12 cellular contexts compared by ENCODE assay signal in the genomic region with DNA sequence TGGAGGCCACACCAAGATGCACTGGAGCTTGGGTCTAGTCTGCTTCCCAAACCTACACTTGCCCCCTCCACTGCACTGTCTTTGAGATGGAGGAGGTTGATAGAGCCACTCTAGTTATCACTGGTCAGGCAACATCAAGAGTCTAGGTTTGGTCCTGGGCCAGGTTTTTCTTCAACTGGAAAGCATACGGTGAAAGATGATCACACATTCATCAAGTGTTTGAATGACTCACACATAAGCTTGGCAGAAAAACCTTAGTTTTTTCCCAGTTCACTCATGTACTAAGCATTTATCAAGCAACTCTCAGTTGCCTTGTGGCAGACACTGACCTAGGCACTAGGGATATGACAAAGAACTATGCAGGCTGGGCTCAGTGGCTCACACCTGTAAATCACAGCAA.
DNase-seq lines count a peak whose midpoint lies in the region; TF ChIP-seq lines count a peak whose summit lies in the region.
"Had no signal": no experiment of that assay in that cellular context is flagged by ENCODE, and none has a peak within 500 bp of the region (broad histone marks: within the 10 kb centered on the region; RNA-seq: fewer than 3 reads in every experiment).

No MANE protein-coding gene starts in this region.

- H3K27ac ChIP-seq in breast epithelium (no peak overlapping the region), RWPE1 (peak overlapping the region; percentile 34; the same call in 1 of the 2 replicates), thyroid gland (no peak overlapping the region), endodermal cell (ENCODE audit: low read depth, low read length) (no peak overlapping the region)
- H3K27ac ChIP-seq: BLaER1 treated with 17β-estradiol and CSF1 and Interleukin-3, amounts not matched to agents 10 nM and 100 nM; neutrophil had no signal

- H3K27me3 Mint-ChIP-seq in MCF 10A (ENCODE audit: insufficient read depth, unreplicated experiment) (no peaks in the 10 kb centered on the region), endodermal cell (ENCODE audit: insufficient read depth) (no peaks in the 10 kb centered on the region), endothelial cell (ENCODE audit: unreplicated experiment) (peaks cover 5% of the 10 kb centered on the region)
- H3K27me3 Mint-ChIP-seq in activated CD4-positive, alpha-beta T cell treated with anti-CD3 and anti-CD28 coated beads, Interleukin-2, amount 10 ng/mL, durations not matched to agents 7 days and 5 days: no peaks in the 10 kb centered on the region

- H3K27ac Mint-ChIP-seq in MCF 10A (ENCODE audit: low read depth, unreplicated experiment) (no peak overlapping the region), endodermal cell (no peak overlapping the region), endothelial cell (ENCODE audit: unreplicated experiment) (no peak overlapping the region)
- H3K27ac Mint-ChIP-seq in activated CD4-positive, alpha-beta T cell treated with anti-CD3 and anti-CD28 coated beads, Interleukin-2, amount 10 ng/mL, durations not matched to agents 7 days and 5 days: no peak overlapping the region
- H3K27ac Mint-ChIP-seq: activated B cell treated with CpG ODN at 0.5 μM for 24 hours, IgD-negative memory B cell had no signal

- H3K4me1 Mint-ChIP-seq in MCF 10A (ENCODE audit: insufficient read depth, unreplicated experiment): peaks cover 24% of the 10 kb centered on the region
- H3K4me1 Mint-ChIP-seq in endodermal cell: no peaks in the 10 kb centered on the region
- peaks cover 21% of the 10 kb centered on the region for H3K4me1 Mint-ChIP-seq in endothelial cell (ENCODE audit: unreplicated experiment)
- H3K4me1 Mint-ChIP-seq in activated CD4-positive, alpha-beta T cell treated with anti-CD3 and anti-CD28 coated beads, Interleukin-2, amount 10 ng/mL, durations not matched to agents 7 days and 5 days: no peaks in the 10 kb centered on the region
- H3K4me1 Mint-ChIP-seq: activated B cell treated with CpG ODN at 0.5 μM for 24 hours, IgD-negative memory B cell had no signal

- H3K4me3 ChIP-seq in breast epithelium (no peak overlapping the region), thyroid gland (replicated peaks in 1 of 3) (no peak overlapping the region), endodermal cell (ENCODE audit: low read length) (no peak overlapping the region)
- H3K4me3 ChIP-seq: BLaER1 treated with 17β-estradiol and CSF1 and Interleukin-3, amounts not matched to agents 10 nM and 100 nM had no signal

- H3K4me1 ChIP-seq in breast epithelium: no peaks in the 10 kb centered on the region
- H3K4me1 ChIP-seq in thyroid gland: no peaks in the 10 kb centered on the region
- H3K4me1 ChIP-seq in endodermal cell (ENCODE audit: control insufficient read depth, insufficient read depth, low read length): no peaks in the 10 kb centered on the region
- H3K4me1 ChIP-seq: BLaER1 treated with 17β-estradiol and CSF1 and Interleukin-3, amounts not matched to agents 10 nM and 100 nM had no signal

- H3K9me3 Mint-ChIP-seq in MCF 10A (ENCODE audit: unreplicated experiment) (no peaks in the 10 kb centered on the region), endodermal cell (no peaks in the 10 kb centered on the region), endothelial cell (ENCODE audit: unreplicated experiment) (no peaks in the 10 kb centered on the region)
- H3K9me3 Mint-ChIP-seq in activated CD4-positive, alpha-beta T cell treated with anti-CD3 and anti-CD28 coated beads, Interleukin-2, amount 10 ng/mL, durations not matched to agents 7 days and 5 days: no peaks in the 10 kb centered on the region
- H3K9me3 Mint-ChIP-seq: activated B cell treated with CpG ODN at 0.5 μM for 24 hours, IgD-negative memory B cell had no signal

- POLR2A ChIA-PET in MCF 10A (lab: Yijun Ruan, JAX) (interaction anchor here (0.9 kb wide), 1 partner anchor 15 kb away, joined by 4 read pairs; no protein-coding TSS in a partner anchor), RWPE1 (lab: Yijun Ruan, JAX; ENCODE audit: low non-redundant PET) (no interaction called here)
- POLR2A ChIA-PET in activated CD4-positive, alpha-beta T cell treated with anti-CD3 and anti-CD28 coated beads, Interleukin-2, amount 10 ng/mL, durations not matched to agents 7 days and 5 days (lab: Charles Lee): no interaction called here

- no peaks in the 10 kb centered on the region for H3K27me3 ChIP-seq in breast epithelium
- H3K27me3 ChIP-seq in thyroid gland: no peaks in the 10 kb centered on the region
- H3K27me3 ChIP-seq in endodermal cell (ENCODE audit: control insufficient read depth, insufficient read depth, low read length, poor library complexity, severe bottlenecking): no peaks in the 10 kb centered on the region
- H3K27me3 ChIP-seq: BLaER1 treated with 17β-estradiol and CSF1 and Interleukin-3, amounts not matched to agents 10 nM and 100 nM; neutrophil had no signal

- intact Hi-C loops in MCF 10A (cut with micrococcal nuclease): no loop called here
- intact Hi-C loops in breast epithelium (cut with DNase I; ENCODE audit: low total_unique reads): no loop called here
- intact Hi-C loops in thyroid gland (cut with DNase I): no loop called here

- H3K9me3 ChIP-seq in breast epithelium (no peaks in the 10 kb centered on the region), thyroid gland (no peaks in the 10 kb centered on the region), endodermal cell (ENCODE audit: control insufficient read depth, low read length) (no peaks in the 10 kb centered on the region)
- H3K9me3 ChIP-seq: BLaER1 treated with 17β-estradiol and CSF1 and Interleukin-3, amounts not matched to agents 10 nM and 100 nM; neutrophil had no signal

- no TSS peak for BruUV-seq in MCF 10A (replicated peaks; lab: Mats Ljungman, UMichigan)

- H3K9ac ChIP-seq in endodermal cell (ENCODE audit: extremely low read depth, low read length, poor library complexity, severe bottlenecking): no peak overlapping the region
- H3K9ac ChIP-seq: BLaER1 treated with 17β-estradiol and CSF1 and Interleukin-3, amounts not matched to agents 10 nM and 100 nM had no signal

- CTCF ChIA-PET in MCF 10A (lab: Yijun Ruan, JAX) (interaction anchor here (1.0 to 2.4 kb wide), 3 partner anchors 9 to 103 kb away, joined by 3 to 12 read pairs (median 4); no protein-coding TSS in a partner anchor), RWPE1 (lab: Yijun Ruan, JAX) (interaction anchor here (0.6 kb wide), 1 partner anchor 184 kb away, joined by 9 read pairs; no protein-coding TSS in a partner anchor)
- CTCF ChIA-PET in activated CD4-positive, alpha-beta T cell treated with anti-CD3 and anti-CD28 coated beads, Interleukin-2, amount 10 ng/mL, durations not matched to agents 7 days and 5 days (lab: Charles Lee): no interaction called here

- H3K4me3 Mint-ChIP-seq in MCF 10A (ENCODE audit: unreplicated experiment): no peak overlapping the region
- no peak overlapping the region for H3K4me3 Mint-ChIP-seq in endodermal cell
- H3K4me3 Mint-ChIP-seq in endothelial cell (ENCODE audit: unreplicated experiment): no peak overlapping the region
- no peak overlapping the region for H3K4me3 Mint-ChIP-seq in activated CD4-positive, alpha-beta T cell treated with anti-CD3 and anti-CD28 coated beads, Interleukin-2, amount 10 ng/mL, durations not matched to agents 7 days and 5 days
- H3K4me3 Mint-ChIP-seq: activated B cell treated with CpG ODN at 0.5 μM for 24 hours, IgD-negative memory B cell had no signal

- TF ChIP-seq POLR2A in breast epithelium (IDR thresholded peaks at IDR 0.05) (no peak), thyroid gland (IDR thresholded peaks at IDR 0.05) (no peak)

- 0 to 7% methylated on average over 1 of the region's 1 CpG for WGBS in thyroid gland, 2 donors
- WGBS in endodermal cell (ENCODE audit: insufficient coverage in 1 of 2, insufficient read length in 1 of 2), 2 experiments: 96 to 100% methylated on average over 1 of the region's 1 CpG

- no peaks in the 10 kb centered on the region for H3K36me3 ChIP-seq in breast epithelium
- no peaks in the 10 kb centered on the region for H3K36me3 ChIP-seq in thyroid gland
- no peaks in the 10 kb centered on the region for H3K36me3 ChIP-seq in endodermal cell (ENCODE audit: control insufficient read depth, insufficient read depth, low read length)
- H3K36me3 ChIP-seq: BLaER1 treated with 17β-estradiol and CSF1 and Interleukin-3, amounts not matched to agents 10 nM and 100 nM; neutrophil had no signal

- no peak for TF ChIP-seq CTCF in MCF 10A (IDR thresholded peaks at IDR 0.05; ENCODE audit: unreplicated experiment)
- no peak for TF ChIP-seq CTCF in breast epithelium (IDR thresholded peaks at IDR 0.05)
- TF ChIP-seq CTCF in RWPE1 (conservative IDR thresholded peaks at IDR 0.05; ENCODE audit: low read depth): no peak
- TF ChIP-seq CTCF in thyroid gland (IDR thresholded peaks at IDR 0.05): no peak
- no peak for TF ChIP-seq CTCF in endodermal cell (conservative IDR thresholded peaks at IDR 0.05)
- TF ChIP-seq CTCF in endothelial cell (IDR thresholded peaks at IDR 0.05; ENCODE audit: unreplicated experiment): no peak

- H3K36me3 Mint-ChIP-seq in MCF 10A (ENCODE audit: insufficient read depth, unreplicated experiment) (no peaks in the 10 kb centered on the region), endodermal cell (ENCODE audit: low read depth) (no peaks in the 10 kb centered on the region), endothelial cell (ENCODE audit: low read depth, unreplicated experiment) (peaks cover 6% of the 10 kb centered on the region)
- no peaks in the 10 kb centered on the region for H3K36me3 Mint-ChIP-seq in activated CD4-positive, alpha-beta T cell treated with anti-CD3 and anti-CD28 coated beads, Interleukin-2, amount 10 ng/mL, durations not matched to agents 7 days and 5 days (ENCODE audit: low read depth)
- H3K36me3 Mint-ChIP-seq: IgD-negative memory B cell had no signal

- peak; percentile 95 for DNase-seq in MCF 10A (ENCODE audit: unreplicated experiment)
- DNase-seq in breast epithelium (ENCODE audit: low spot score in 2 of 2): no peak
- DNase-seq in RWPE1 (ENCODE audit: low spot score): peak; percentile 75
- DNase-seq in fibroblast of gingiva (ENCODE audit: low read depth): peak; percentile 82
- peak; percentile 52 for DNase-seq in thyroid gland
- DNase-seq in endodermal cell: no peak
- DNase-seq in endothelial cell (ENCODE audit: low spot score): no peak
- no peak for DNase-seq in activated CD4-positive, alpha-beta T cell treated with anti-CD3 and anti-CD28 coated beads, Interleukin-2, amount 10 ng/mL, durations not matched to agents 7 days and 5 days
- DNase-seq: activated B cell treated with CpG ODN at 0.5 μM for 24 hours had no signal

Comparison
In these comparisons a context has a peak if more than half of its experiments do, and no peak if none do; other contexts are left out.
1. DNase-seq: peak in MCF 10A (single experiment), RWPE1 (single experiment), fibroblast of gingiva (single experiment) and thyroid gland (2 of 2); none in breast epithelium (0 of 2), endodermal cell (single experiment), endothelial cell (single experiment) and activated CD4-positive, alpha-beta T cell treated with anti-CD3 and anti-CD28 coated beads, Interleukin-2, amount 10 ng/mL, durations not matched to agents 7 days and 5 days (single experiment).